ENCODE assay signal across 16 cellular contexts in the genomic region with DNA sequence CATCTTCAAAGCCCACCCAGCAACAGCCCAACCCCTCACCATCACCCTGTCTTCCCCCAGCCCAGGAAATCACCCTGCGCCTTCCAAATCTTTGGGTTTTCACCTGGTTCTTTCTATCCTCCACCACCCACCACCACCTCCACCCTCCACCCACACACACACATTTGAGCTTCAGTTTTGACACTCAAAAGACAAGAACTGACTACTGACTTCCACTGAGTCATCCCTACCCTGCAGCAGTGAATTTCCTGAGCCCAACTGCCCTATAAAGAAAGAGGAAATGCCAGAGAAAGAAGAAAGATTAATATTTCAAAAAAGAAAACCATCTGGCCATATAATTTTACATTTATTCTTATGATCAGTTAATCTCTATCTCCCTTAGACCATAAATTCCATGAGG.
DNase-seq lines count a peak whose midpoint lies in the region; ATAC-seq and TF ChIP-seq lines count a peak whose summit lies in the region.
"Had no signal": no experiment of that assay in that cellular context is flagged by ENCODE, and none has a peak within 500 bp of the region (broad histone marks: within the 10 kb centered on the region; RNA-seq: fewer than 3 reads in every experiment).

No MANE protein-coding gene starts in this region.

- peaks cover 6% of the 10 kb centered on the region for H3K4me1 Mint-ChIP-seq in activated CD4-positive, alpha-beta memory T cell treated with anti-CD3 and anti-CD28 coated beads for 36 hours (ENCODE audit: low read depth)
- H3K4me1 Mint-ChIP-seq in activated CD4-positive, alpha-beta memory T cell treated with anti-CD3 and anti-CD28 coated beads, Interleukin-2, amount 10 ng/mL, durations not matched to agents 7 days and 5 days: peaks cover 6% of the 10 kb centered on the region
- H3K4me1 Mint-ChIP-seq: activated naive CD8-positive, alpha-beta T cell treated with anti-CD3 and anti-CD28 coated beads, Interleukin-2, amount 10 ng/mL, durations not matched to agents 7 days and 5 days had no signal

- no peak overlapping the region for H3K4me3 ChIP-seq in fibroblast of pulmonary artery (replicated peaks; ENCODE audit: low read depth, low read length)
- H3K4me3 ChIP-seq: skin epidermis had no signal

- H3K27ac Mint-ChIP-seq in activated CD4-positive, alpha-beta memory T cell treated with anti-CD3 and anti-CD28 coated beads for 36 hours: no peak overlapping the region
- no peak overlapping the region for H3K27ac Mint-ChIP-seq in activated CD4-positive, alpha-beta memory T cell treated with anti-CD3 and anti-CD28 coated beads, Interleukin-2, amount 10 ng/mL, durations not matched to agents 7 days and 5 days
- H3K27ac Mint-ChIP-seq: activated naive CD8-positive, alpha-beta T cell treated with anti-CD3 and anti-CD28 coated beads, Interleukin-2, amount 10 ng/mL, durations not matched to agents 7 days and 5 days; stimulated activated naive CD8-positive, alpha-beta T cell treated with anti-CD3 and anti-CD28 coated beads, Interleukin-15, Interleukin-2, amounts not matched to agents 100 ng/mL and 50 ng/mL, for 24 hours had no signal

- peaks cover 6% of the 10 kb centered on the region for H3K27me3 Mint-ChIP-seq in activated CD4-positive, alpha-beta memory T cell treated with anti-CD3 and anti-CD28 coated beads for 36 hours
- no peaks in the 10 kb centered on the region for H3K27me3 Mint-ChIP-seq in activated CD4-positive, alpha-beta memory T cell treated with anti-CD3 and anti-CD28 coated beads, Interleukin-2, amount 10 ng/mL, durations not matched to agents 7 days and 5 days
- H3K27me3 Mint-ChIP-seq: stimulated activated naive CD8-positive, alpha-beta T cell treated with anti-CD3 and anti-CD28 coated beads, Interleukin-15, Interleukin-2, amounts not matched to agents 100 ng/mL and 50 ng/mL, for 24 hours had no signal

- H3K9me3 Mint-ChIP-seq in activated CD4-positive, alpha-beta memory T cell treated with anti-CD3 and anti-CD28 coated beads for 36 hours: peaks cover 6% of the 10 kb centered on the region
- H3K9me3 Mint-ChIP-seq in activated CD4-positive, alpha-beta memory T cell treated with anti-CD3 and anti-CD28 coated beads, Interleukin-2, amount 10 ng/mL, durations not matched to agents 7 days and 5 days: no peaks in the 10 kb centered on the region

- POLR2A ChIA-PET in activated CD4-positive, alpha-beta memory T cell treated with anti-CD3 and anti-CD28 coated beads for 36 hours (lab: Charles Lee): no interaction called here
- POLR2A ChIA-PET in activated CD4-positive, alpha-beta memory T cell treated with anti-CD3 and anti-CD28 coated beads, Interleukin-2, amount 10 ng/mL, durations not matched to agents 7 days and 5 days (lab: Charles Lee): no interaction called here

- ATAC-seq in GM18868 (IDR thresholded peaks at IDR 0.05; ENCODE audit: unreplicated experiment): peak; percentile 43
- ATAC-seq in HG03095 (IDR thresholded peaks at IDR 0.05; ENCODE audit: unreplicated experiment): no peak
- ATAC-seq: HCT116 had no signal

- CTCF ChIA-PET in activated CD4-positive, alpha-beta memory T cell treated with anti-CD3 and anti-CD28 coated beads for 36 hours (lab: Charles Lee): interaction anchor here (1.3 kb wide), 1 partner anchor 244 kb away, joined by 3 read pairs; no protein-coding TSS in a partner anchor
- CTCF ChIA-PET in activated CD4-positive, alpha-beta memory T cell treated with anti-CD3 and anti-CD28 coated beads, Interleukin-2, amount 10 ng/mL, durations not matched to agents 7 days and 5 days (lab: Charles Lee): no interaction called here

- no peak overlapping the region for H3K4me3 Mint-ChIP-seq in activated CD4-positive, alpha-beta memory T cell treated with anti-CD3 and anti-CD28 coated beads for 36 hours
- H3K4me3 Mint-ChIP-seq in activated CD4-positive, alpha-beta memory T cell treated with anti-CD3 and anti-CD28 coated beads, Interleukin-2, amount 10 ng/mL, durations not matched to agents 7 days and 5 days: no peak overlapping the region
- H3K4me3 Mint-ChIP-seq: activated naive CD8-positive, alpha-beta T cell treated with anti-CD3 and anti-CD28 coated beads, Interleukin-2, amount 10 ng/mL, durations not matched to agents 7 days and 5 days; stimulated activated naive CD8-positive, alpha-beta T cell treated with anti-CD3 and anti-CD28 coated beads, Interleukin-15, Interleukin-2, amounts not matched to agents 100 ng/mL and 50 ng/mL, for 24 hours had no signal

- no peak for TF ChIP-seq CTCF in fibroblast of pulmonary artery (IDR thresholded peaks at IDR 0.05; ENCODE audit: low read length, missing control alignments)

- H3K36me3 Mint-ChIP-seq in activated CD4-positive, alpha-beta memory T cell treated with anti-CD3 and anti-CD28 coated beads for 36 hours: no peaks in the 10 kb centered on the region
- no peaks in the 10 kb centered on the region for H3K36me3 Mint-ChIP-seq in activated CD4-positive, alpha-beta memory T cell treated with anti-CD3 and anti-CD28 coated beads, Interleukin-2, amount 10 ng/mL, durations not matched to agents 7 days and 5 days (ENCODE audit: low read depth)
- H3K36me3 Mint-ChIP-seq: activated naive CD8-positive, alpha-beta T cell treated with anti-CD3 and anti-CD28 coated beads, Interleukin-2, amount 10 ng/mL, durations not matched to agents 7 days and 5 days had no signal

- DNase-seq in activated CD4-positive, alpha-beta memory T cell treated with anti-CD3 and anti-CD28 coated beads for 36 hours: peak; percentile 57
- DNase-seq in activated CD4-positive, alpha-beta memory T cell treated with anti-CD3 and anti-CD28 coated beads, Interleukin-2, amount 10 ng/mL, durations not matched to agents 7 days and 5 days: no peak
- DNase-seq in OCI-M1 (lab: John Stamatoyannopoulos, UW) (peak; percentile 2), fibroblast of pulmonary artery (ENCODE audit: low read depth) (peak; percentile 13), NCI-H1092 treated with DMSO at 0.1 percent for 48 hours (lab: John Stamatoyannopoulos, UW) (no peak), NCI-H748 (lab: John Stamatoyannopoulos, UW; ENCODE audit: unreplicated experiment) (no peak)
- DNase-seq: activated naive CD8-positive, alpha-beta T cell treated with anti-CD3 and anti-CD28 coated beads, Interleukin-2, amount 10 ng/mL, durations not matched to agents 7 days and 5 days; COR-L47; foreskin fibroblast; NCI-H1092; T-helper 9 cell had no signal

- intact Hi-C loops in activated CD4-positive, alpha-beta memory T cell treated with anti-CD3 and anti-CD28 coated beads for 36 hours (cut with micrococcal nuclease): no loop called here

Comparison
In these comparisons a context has a peak if more than half of its experiments do, and no peak if none do; other contexts are left out.
1. DNase-seq: peak in activated CD4-positive, alpha-beta memory T cell treated with anti-CD3 and anti-CD28 coated beads for 36 hours (single experiment), OCI-M1 (single experiment) and fibroblast of pulmonary artery (single experiment); none in activated CD4-positive, alpha-beta memory T cell treated with anti-CD3 and anti-CD28 coated beads, Interleukin-2, amount 10 ng/mL, durations not matched to agents 7 days and 5 days (single experiment), NCI-H1092 treated with DMSO at 0.1 percent for 48 hours (single experiment) and NCI-H748 (single experiment).